Comparison of ENCODE assay signal across 12 cellular contexts in the genomic region with DNA sequence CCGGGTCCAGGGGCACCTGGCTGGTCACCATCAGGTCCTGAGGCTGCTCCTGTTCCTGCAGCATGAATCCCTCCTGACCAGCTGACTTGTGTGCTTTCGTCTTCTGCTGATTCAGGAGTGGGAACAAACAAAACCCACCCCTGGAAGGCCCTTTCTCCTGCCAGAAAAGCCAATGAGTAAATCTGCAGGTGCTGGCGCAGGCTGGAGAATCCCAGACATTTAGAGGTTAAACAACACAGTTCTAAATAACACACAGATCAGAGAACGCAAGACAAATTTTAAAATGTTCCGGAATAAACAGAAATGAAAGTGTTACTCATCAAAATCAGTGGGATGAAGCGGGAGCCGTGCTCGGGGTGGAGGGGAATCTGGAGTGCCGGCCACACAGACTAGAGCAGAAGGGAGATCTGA.
DNase-seq lines count a peak whose midpoint lies in the region; ATAC-seq and TF ChIP-seq lines count a peak whose summit lies in the region.
"Had no signal": no experiment of that assay in that cellular context is flagged by ENCODE, and none has a peak within 500 bp of the region (broad histone marks: within the 10 kb centered on the region; RNA-seq: fewer than 3 reads in every experiment).

No MANE protein-coding gene starts in this region.

- peaks cover 5% of the 10 kb centered on the region for H3K36me3 Mint-ChIP-seq in activated naive CD4-positive, alpha-beta T cell treated with anti-CD3 and anti-CD28 coated beads, Interleukin-2, amount 50 U/mL, for 24 hours
- H3K36me3 Mint-ChIP-seq in activated naive CD4-positive, alpha-beta T cell treated with anti-CD3 and anti-CD28 coated beads, Interleukin-2, amount 10 ng/mL, durations not matched to agents 7 days and 5 days, result peaks cover 61% of the 10 kb centered on the region
- peaks cover 77% of the 10 kb centered on the region for H3K36me3 Mint-ChIP-seq in effector memory CD8-positive, alpha-beta T cell (ENCODE audit: insufficient read depth)
- peaks cover 13% of the 10 kb centered on the region for H3K36me3 Mint-ChIP-seq in nephron (ENCODE audit: low read depth)
- H3K36me3 Mint-ChIP-seq in type B pancreatic cell, result no peaks in the 10 kb centered on the region

- peak overlapping the region; percentile 68 for H3K27ac Mint-ChIP-seq in activated naive CD4-positive, alpha-beta T cell treated with anti-CD3 and anti-CD28 coated beads, Interleukin-2, amount 50 U/mL, for 24 hours
- H3K27ac Mint-ChIP-seq in activated naive CD4-positive, alpha-beta T cell treated with anti-CD3 and anti-CD28 coated beads, Interleukin-2, amount 10 ng/mL, durations not matched to agents 7 days and 5 days, result no peak overlapping the region
- peak overlapping the region; percentile 64 to 75 for H3K27ac Mint-ChIP-seq in effector memory CD8-positive, alpha-beta T cell
- peak overlapping the region; percentile 47 to 63 (median 54) for H3K27ac Mint-ChIP-seq in nephron
- peak overlapping the region; percentile 27 for H3K27ac Mint-ChIP-seq in type B pancreatic cell
- H3K27ac Mint-ChIP-seq: activated CD4-positive, alpha-beta T cell treated with anti-CD3 and anti-CD28 coated beads, Interleukin-2, amount 10 ng/mL, durations not matched to agents 7 days and 5 days had no signal

- no peak for ATAC-seq in effector memory CD8-positive, alpha-beta T cell (replicated peaks)
- ATAC-seq in HG03175 (IDR thresholded peaks at IDR 0.05; ENCODE audit: unreplicated experiment) (no peak), HG03442 (IDR thresholded peaks at IDR 0.05; ENCODE audit: unreplicated experiment) (no peak)
- ATAC-seq: activated naive CD4-positive, alpha-beta T cell treated with anti-CD3 and anti-CD28 coated beads, Interleukin-2, amount 50 U/mL, for 72 hours had no signal

- no peaks in the 10 kb centered on the region for H3K9me3 Mint-ChIP-seq in activated naive CD4-positive, alpha-beta T cell treated with anti-CD3 and anti-CD28 coated beads, Interleukin-2, amount 50 U/mL, for 24 hours
- peaks cover 11% of the 10 kb centered on the region for H3K9me3 Mint-ChIP-seq in activated naive CD4-positive, alpha-beta T cell treated with anti-CD3 and anti-CD28 coated beads, Interleukin-2, amount 10 ng/mL, durations not matched to agents 7 days and 5 days
- H3K9me3 Mint-ChIP-seq in effector memory CD8-positive, alpha-beta T cell, result no peaks in the 10 kb centered on the region
- H3K9me3 Mint-ChIP-seq in nephron (no peaks in the 10 kb centered on the region), type B pancreatic cell (no peaks in the 10 kb centered on the region)

- no peak for TF ChIP-seq CTCF in nephron (IDR thresholded peaks at IDR 0.05; ENCODE audit: unreplicated experiment in 3 of 3)
- no peak for TF ChIP-seq CTCF in type B pancreatic cell (conservative IDR thresholded peaks at IDR 0.05)
- no peak for TF ChIP-seq CTCF in GM10248 (IDR thresholded peaks at IDR 0.05; ENCODE audit: control extremely low read depth, extremely low read depth, low read depth, missing control alignments)

- peaks cover 23% of the 10 kb centered on the region for H3K4me1 Mint-ChIP-seq in activated naive CD4-positive, alpha-beta T cell treated with anti-CD3 and anti-CD28 coated beads, Interleukin-2, amount 50 U/mL, for 24 hours
- H3K4me1 Mint-ChIP-seq in activated naive CD4-positive, alpha-beta T cell treated with anti-CD3 and anti-CD28 coated beads, Interleukin-2, amount 10 ng/mL, durations not matched to agents 7 days and 5 days, result no peaks in the 10 kb centered on the region
- H3K4me1 Mint-ChIP-seq in effector memory CD8-positive, alpha-beta T cell (ENCODE audit: low read depth in 2 of 2), result peaks cover 33 to 42% of the 10 kb centered on the region in 2 donors
- H3K4me1 Mint-ChIP-seq in nephron, result peaks cover 55% of the 10 kb centered on the region
- peaks cover 39% of the 10 kb centered on the region for H3K4me1 Mint-ChIP-seq in type B pancreatic cell (ENCODE audit: unreplicated experiment)

- CTCF ChIA-PET in activated naive CD4-positive, alpha-beta T cell treated with anti-CD3 and anti-CD28 coated beads, Interleukin-2, amount 10 ng/mL, durations not matched to agents 7 days and 5 days (lab: Charles Lee), result no interaction called here
- CTCF ChIA-PET in GM10248 (lab: Yijun Ruan, JAX), result no interaction called here

- H3K4me3 Mint-ChIP-seq in activated naive CD4-positive, alpha-beta T cell treated with anti-CD3 and anti-CD28 coated beads, Interleukin-2, amount 50 U/mL, for 24 hours, result no peak overlapping the region
- H3K4me3 Mint-ChIP-seq in activated naive CD4-positive, alpha-beta T cell treated with anti-CD3 and anti-CD28 coated beads, Interleukin-2, amount 10 ng/mL, durations not matched to agents 7 days and 5 days, result no peak overlapping the region
- no peak overlapping the region for H3K4me3 Mint-ChIP-seq in effector memory CD8-positive, alpha-beta T cell
- H3K4me3 Mint-ChIP-seq in nephron (peak overlapping the region; percentile 9 to 38 (median 27)), type B pancreatic cell (no peak overlapping the region)
- H3K4me3 Mint-ChIP-seq: activated CD4-positive, alpha-beta T cell treated with anti-CD3 and anti-CD28 coated beads, Interleukin-2, amount 10 ng/mL, durations not matched to agents 7 days and 5 days had no signal

- no peak for DNase-seq in activated naive CD4-positive, alpha-beta T cell treated with anti-CD3 and anti-CD28 coated beads, Interleukin-2, amount 10 ng/mL, durations not matched to agents 7 days and 5 days
- no peak for DNase-seq in effector memory CD8-positive, alpha-beta T cell
- DNase-seq in type B pancreatic cell (ENCODE audit: extremely low spot score, unreplicated experiment) (no peak), GM10248 (ENCODE audit: extremely low spot score) (no peak)
- DNase-seq: ACHN; activated CD4-positive, alpha-beta T cell treated with anti-CD3 and anti-CD28 coated beads, Interleukin-2, amount 10 ng/mL, durations not matched to agents 7 days and 5 days; NCI-H1417 treated with DMSO at 0.1 percent for 48 hours had no signal

- POLR2A ChIA-PET in GM10248 (lab: Yijun Ruan, JAX), result no interaction called here

- no peaks in the 10 kb centered on the region for H3K27me3 Mint-ChIP-seq in activated naive CD4-positive, alpha-beta T cell treated with anti-CD3 and anti-CD28 coated beads, Interleukin-2, amount 50 U/mL, for 24 hours
- no peaks in the 10 kb centered on the region for H3K27me3 Mint-ChIP-seq in activated naive CD4-positive, alpha-beta T cell treated with anti-CD3 and anti-CD28 coated beads, Interleukin-2, amount 10 ng/mL, durations not matched to agents 7 days and 5 days
- H3K27me3 Mint-ChIP-seq in effector memory CD8-positive, alpha-beta T cell, result no peaks in the 10 kb centered on the region
- peaks cover 3% of the 10 kb centered on the region for H3K27me3 Mint-ChIP-seq in nephron (ENCODE audit: low read depth)
- H3K27me3 Mint-ChIP-seq in type B pancreatic cell, result no peaks in the 10 kb centered on the region
- H3K27me3 Mint-ChIP-seq: activated CD4-positive, alpha-beta T cell treated with anti-CD3 and anti-CD28 coated beads, Interleukin-2, amount 10 ng/mL, durations not matched to agents 7 days and 5 days had no signal

Comparison
In these comparisons a context has a peak if more than half of its experiments do, and no peak if none do; other contexts are left out.
1. H3K4me3 Mint-ChIP-seq: peak in nephron (3 of 3); none in activated naive CD4-positive, alpha-beta T cell treated with anti-CD3 and anti-CD28 coated beads, Interleukin-2, amount 50 U/mL, for 24 hours (single experiment), activated naive CD4-positive, alpha-beta T cell treated with anti-CD3 and anti-CD28 coated beads, Interleukin-2, amount 10 ng/mL, durations not matched to agents 7 days and 5 days (single experiment), effector memory CD8-positive, alpha-beta T cell (0 of 2) and type B pancreatic cell (single experiment).